In genomic region chr11:34214961-34215805, GRCh38 we compare ENCODE assay signal across 1 cellular context.
TF ChIP-seq lines count a peak whose summit lies in the region.

No MANE protein-coding gene starts in this region.

TF ChIP-seq in GM23338, 12 proteins besides CTCF, POLR2A, EP300 and RAD21 (continued from another document):
- TF ChIP-seq, protein P1, sequence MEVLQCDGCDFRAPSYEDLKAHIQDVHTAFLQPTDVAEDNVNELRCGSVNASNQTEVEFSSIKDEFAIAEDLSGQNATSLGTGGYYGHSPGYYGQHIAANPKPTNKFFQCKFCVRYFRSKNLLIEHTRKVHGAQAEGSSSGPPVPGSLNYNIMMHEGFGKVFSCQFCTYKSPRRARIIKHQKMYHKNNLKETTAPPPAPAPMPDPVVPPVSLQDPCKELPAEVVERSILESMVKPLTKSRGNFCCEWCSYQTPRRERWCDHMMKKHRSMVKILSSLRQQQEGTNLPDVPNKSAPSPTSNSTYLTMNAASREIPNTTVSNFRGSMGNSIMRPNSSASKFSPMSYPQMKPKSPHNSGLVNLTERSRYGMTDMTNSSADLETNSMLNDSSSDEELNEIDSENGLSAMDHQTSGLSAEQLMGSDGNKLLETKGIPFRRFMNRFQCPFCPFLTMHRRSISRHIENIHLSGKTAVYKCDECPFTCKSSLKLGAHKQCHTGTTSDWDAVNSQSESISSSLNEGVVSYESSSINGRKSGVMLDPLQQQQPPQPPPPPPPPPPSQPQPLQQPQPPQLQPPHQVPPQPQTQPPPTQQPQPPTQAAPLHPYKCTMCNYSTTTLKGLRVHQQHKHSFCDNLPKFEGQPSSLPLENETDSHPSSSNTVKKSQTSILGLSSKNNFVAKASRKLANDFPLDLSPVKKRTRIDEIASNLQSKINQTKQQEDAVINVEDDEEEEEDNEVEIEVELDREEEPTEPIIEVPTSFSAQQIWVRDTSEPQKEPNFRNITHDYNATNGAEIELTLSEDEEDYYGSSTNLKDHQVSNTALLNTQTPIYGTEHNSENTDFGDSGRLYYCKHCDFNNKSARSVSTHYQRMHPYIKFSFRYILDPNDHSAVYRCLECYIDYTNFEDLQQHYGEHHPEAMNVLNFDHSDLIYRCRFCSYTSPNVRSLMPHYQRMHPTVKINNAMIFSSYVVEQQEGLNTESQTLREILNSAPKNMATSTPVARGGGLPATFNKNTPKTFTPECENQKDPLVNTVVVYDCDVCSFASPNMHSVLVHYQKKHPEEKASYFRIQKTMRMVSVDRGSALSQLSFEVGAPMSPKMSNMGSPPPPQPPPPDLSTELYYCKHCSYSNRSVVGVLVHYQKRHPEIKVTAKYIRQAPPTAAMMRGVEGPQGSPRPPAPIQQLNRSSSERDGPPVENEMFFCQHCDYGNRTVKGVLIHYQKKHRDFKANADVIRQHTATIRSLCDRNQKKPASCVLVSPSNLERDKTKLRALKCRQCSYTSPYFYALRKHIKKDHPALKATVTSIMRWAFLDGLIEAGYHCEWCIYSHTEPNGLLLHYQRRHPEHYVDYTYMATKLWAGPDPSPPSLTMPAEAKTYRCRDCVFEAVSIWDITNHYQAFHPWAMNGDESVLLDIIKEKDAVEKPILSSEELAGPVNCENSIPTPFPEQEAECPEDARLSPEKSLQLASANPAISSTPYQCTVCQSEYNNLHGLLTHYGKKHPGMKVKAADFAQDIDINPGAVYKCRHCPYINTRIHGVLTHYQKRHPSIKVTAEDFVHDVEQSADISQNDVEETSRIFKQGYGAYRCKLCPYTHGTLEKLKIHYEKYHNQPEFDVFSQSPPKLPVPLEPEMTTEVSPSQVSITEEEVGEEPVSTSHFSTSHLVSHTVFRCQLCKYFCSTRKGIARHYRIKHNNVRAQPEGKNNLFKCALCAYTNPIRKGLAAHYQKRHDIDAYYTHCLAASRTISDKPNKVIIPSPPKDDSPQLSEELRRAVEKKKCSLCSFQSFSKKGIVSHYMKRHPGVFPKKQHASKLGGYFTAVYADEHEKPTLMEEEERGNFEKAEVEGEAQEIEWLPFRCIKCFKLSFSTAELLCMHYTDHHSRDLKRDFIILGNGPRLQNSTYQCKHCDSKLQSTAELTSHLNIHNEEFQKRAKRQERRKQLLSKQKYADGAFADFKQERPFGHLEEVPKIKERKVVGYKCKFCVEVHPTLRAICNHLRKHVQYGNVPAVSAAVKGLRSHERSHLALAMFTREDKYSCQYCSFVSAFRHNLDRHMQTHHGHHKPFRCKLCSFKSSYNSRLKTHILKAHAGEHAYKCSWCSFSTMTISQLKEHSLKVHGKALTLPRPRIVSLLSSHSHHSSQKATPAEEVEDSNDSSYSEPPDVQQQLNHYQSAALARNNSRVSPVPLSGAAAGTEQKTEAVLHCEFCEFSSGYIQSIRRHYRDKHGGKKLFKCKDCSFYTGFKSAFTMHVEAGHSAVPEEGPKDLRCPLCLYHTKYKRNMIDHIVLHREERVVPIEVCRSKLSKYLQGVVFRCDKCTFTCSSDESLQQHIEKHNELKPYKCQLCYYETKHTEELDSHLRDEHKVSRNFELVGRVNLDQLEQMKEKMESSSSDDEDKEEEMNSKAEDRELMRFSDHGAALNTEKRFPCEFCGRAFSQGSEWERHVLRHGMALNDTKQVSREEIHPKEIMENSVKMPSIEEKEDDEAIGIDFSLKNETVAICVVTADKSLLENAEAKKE (CRISPR knock-in tag; IDR thresholded peaks at IDR 0.05) = no peak
- TF ChIP-seq STAT1 (IDR thresholded peaks at IDR 0.05; ENCODE audit: unreplicated experiment) = no peak
- no peak for TF ChIP-seq POLR2AphosphoS5 (IDR thresholded peaks at IDR 0.05; ENCODE audit: low read depth)
- TF ChIP-seq, protein P2, sequence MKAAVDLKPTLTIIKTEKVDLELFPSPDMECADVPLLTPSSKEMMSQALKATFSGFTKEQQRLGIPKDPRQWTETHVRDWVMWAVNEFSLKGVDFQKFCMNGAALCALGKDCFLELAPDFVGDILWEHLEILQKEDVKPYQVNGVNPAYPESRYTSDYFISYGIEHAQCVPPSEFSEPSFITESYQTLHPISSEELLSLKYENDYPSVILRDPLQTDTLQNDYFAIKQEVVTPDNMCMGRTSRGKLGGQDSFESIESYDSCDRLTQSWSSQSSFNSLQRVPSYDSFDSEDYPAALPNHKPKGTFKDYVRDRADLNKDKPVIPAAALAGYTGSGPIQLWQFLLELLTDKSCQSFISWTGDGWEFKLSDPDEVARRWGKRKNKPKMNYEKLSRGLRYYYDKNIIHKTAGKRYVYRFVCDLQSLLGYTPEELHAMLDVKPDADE (IDR thresholded peaks at IDR 0.05) = no peak
- TF ChIP-seq ZNF114 (CRISPR knock-in tag; IDR thresholded peaks at IDR 0.05) = no peak
- TF ChIP-seq, protein P3, sequence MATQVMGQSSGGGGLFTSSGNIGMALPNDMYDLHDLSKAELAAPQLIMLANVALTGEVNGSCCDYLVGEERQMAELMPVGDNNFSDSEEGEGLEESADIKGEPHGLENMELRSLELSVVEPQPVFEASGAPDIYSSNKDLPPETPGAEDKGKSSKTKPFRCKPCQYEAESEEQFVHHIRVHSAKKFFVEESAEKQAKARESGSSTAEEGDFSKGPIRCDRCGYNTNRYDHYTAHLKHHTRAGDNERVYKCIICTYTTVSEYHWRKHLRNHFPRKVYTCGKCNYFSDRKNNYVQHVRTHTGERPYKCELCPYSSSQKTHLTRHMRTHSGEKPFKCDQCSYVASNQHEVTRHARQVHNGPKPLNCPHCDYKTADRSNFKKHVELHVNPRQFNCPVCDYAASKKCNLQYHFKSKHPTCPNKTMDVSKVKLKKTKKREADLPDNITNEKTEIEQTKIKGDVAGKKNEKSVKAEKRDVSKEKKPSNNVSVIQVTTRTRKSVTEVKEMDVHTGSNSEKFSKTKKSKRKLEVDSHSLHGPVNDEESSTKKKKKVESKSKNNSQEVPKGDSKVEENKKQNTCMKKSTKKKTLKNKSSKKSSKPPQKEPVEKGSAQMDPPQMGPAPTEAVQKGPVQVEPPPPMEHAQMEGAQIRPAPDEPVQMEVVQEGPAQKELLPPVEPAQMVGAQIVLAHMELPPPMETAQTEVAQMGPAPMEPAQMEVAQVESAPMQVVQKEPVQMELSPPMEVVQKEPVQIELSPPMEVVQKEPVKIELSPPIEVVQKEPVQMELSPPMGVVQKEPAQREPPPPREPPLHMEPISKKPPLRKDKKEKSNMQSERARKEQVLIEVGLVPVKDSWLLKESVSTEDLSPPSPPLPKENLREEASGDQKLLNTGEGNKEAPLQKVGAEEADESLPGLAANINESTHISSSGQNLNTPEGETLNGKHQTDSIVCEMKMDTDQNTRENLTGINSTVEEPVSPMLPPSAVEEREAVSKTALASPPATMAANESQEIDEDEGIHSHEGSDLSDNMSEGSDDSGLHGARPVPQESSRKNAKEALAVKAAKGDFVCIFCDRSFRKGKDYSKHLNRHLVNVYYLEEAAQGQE (IDR thresholded peaks at IDR 0.05; ENCODE audit: unreplicated experiment) = no peak
- no peak for TF ChIP-seq EZH2phosphoT487 (IDR thresholded peaks at IDR 0.05; ENCODE audit: unreplicated experiment)
- TF ChIP-seq ZNF331 (CRISPR knock-in tag; IDR thresholded peaks at IDR 0.05; ENCODE audit: low read depth) = no peak
